Comparison of ENCODE assay signal across 6 cellular contexts in the genomic region with DNA sequence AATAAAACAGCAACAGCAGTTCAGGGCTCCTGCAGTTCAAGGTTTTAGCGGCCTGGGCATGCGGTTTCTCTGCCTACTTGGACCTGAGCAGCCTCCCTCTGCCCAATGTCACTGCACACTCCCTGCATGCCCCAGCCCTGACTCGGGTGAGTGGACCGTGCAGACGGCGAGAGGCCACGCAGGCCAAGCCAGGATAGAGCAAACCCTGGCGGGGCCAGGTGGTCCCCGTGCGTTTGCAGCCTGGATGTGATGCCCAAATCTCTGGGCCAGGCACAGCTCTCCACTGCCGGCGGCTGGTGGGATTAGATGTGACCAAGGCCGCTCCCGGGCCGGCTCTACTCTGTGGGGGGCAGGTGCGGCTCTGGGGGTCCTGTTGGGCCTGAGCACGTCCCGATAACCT.
A peak's percentile ranks its signal among the peaks of the same experiment; 100 is the strongest.
DNase-seq lines count a peak whose midpoint lies in the region; ATAC-seq and TF ChIP-seq lines count a peak whose summit lies in the region.
"Not testable (repeated sequence)": the region's sequence is repeated elsewhere in the genome, so short reads cannot be mapped to it uniquely, and the experiment has no call there.

No MANE protein-coding gene starts in this region.

- H3K4me1 Mint-ChIP-seq in activated naive CD8-positive, alpha-beta T cell treated with anti-CD3 and anti-CD28 coated beads, Interleukin-2, amount 10 ng/mL, durations not matched to agents 7 days and 5 days; natural killer cell treated with Interleukin-12 subunit alpha and Interleukin-12 subunit beta and Interleukin-15 and Interleukin-18, amount 100 ng/mL, for 72 hours (ENCODE audit: low read depth in 2 of 2): not testable (repeated sequence)
- H3K4me1 Mint-ChIP-seq in glutamatergic neuron (ENCODE audit: low read depth, unreplicated experiment): peaks cover 35% of the 10 kb centered on the region

- POLR2A ChIA-PET in activated naive CD8-positive, alpha-beta T cell treated with anti-CD3 and anti-CD28 coated beads, Interleukin-2, amount 10 ng/mL, durations not matched to agents 7 days and 5 days (lab: Charles Lee): not testable (repeated sequence)

- 78% methylated on average over 18 of the region's 18 CpGs for WGBS in right cardiac atrium
- WGBS in psoas muscle, 3 donors: 93 to 98% (median 93%) methylated on average over 13 to 18 of the region's 18 CpGs

- not testable (repeated sequence) for TF ChIP-seq CTCF in glutamatergic neuron (IDR thresholded peaks at IDR 0.05; ENCODE audit: partially characterized antibody, unreplicated experiment); psoas muscle (IDR thresholded peaks at IDR 0.05)

- not testable (repeated sequence) for H3K36me3 ChIP-seq in psoas muscle (ENCODE audit: insufficient read depth in 1 of 2, low read depth in 1 of 2)

- H3K27ac ChIP-seq in right cardiac atrium (ENCODE audit: low read length); psoas muscle: not testable (repeated sequence)

- H3K9me3 ChIP-seq in right cardiac atrium (ENCODE audit: control insufficient read depth, low read length); psoas muscle: not testable (repeated sequence)

- not testable (repeated sequence) for H3K27ac Mint-ChIP-seq in activated naive CD8-positive, alpha-beta T cell treated with anti-CD3 and anti-CD28 coated beads, Interleukin-2, amount 10 ng/mL, durations not matched to agents 7 days and 5 days; glutamatergic neuron (ENCODE audit: unreplicated experiment); natural killer cell treated with Interleukin-12 subunit alpha and Interleukin-12 subunit beta and Interleukin-15 and Interleukin-18, amount 100 ng/mL, for 72 hours

- H3K4me1 ChIP-seq in right cardiac atrium (ENCODE audit: control insufficient read depth, insufficient read depth, low read length); psoas muscle: not testable (repeated sequence)

- not testable (repeated sequence) for H3K36me3 Mint-ChIP-seq in activated naive CD8-positive, alpha-beta T cell treated with anti-CD3 and anti-CD28 coated beads, Interleukin-2, amount 10 ng/mL, durations not matched to agents 7 days and 5 days; glutamatergic neuron (ENCODE audit: unreplicated experiment); natural killer cell treated with Interleukin-12 subunit alpha and Interleukin-12 subunit beta and Interleukin-15 and Interleukin-18, amount 100 ng/mL, for 72 hours

- peak; percentile 11 for DNase-seq in activated CD8-positive, alpha-beta memory T cell treated with anti-CD3 and anti-CD28 coated beads, Interleukin-2, amount 50 U/mL, for 4 hours
- DNase-seq in activated naive CD8-positive, alpha-beta T cell treated with anti-CD3 and anti-CD28 coated beads, Interleukin-2, amount 10 ng/mL, durations not matched to agents 7 days and 5 days: peak; percentile 17
- DNase-seq in glutamatergic neuron: peak; percentile 6
- DNase-seq in right cardiac atrium: peak; percentile 5 to 52 (median 28)
- peak; percentile 55 for DNase-seq in natural killer cell treated with Interleukin-12 subunit alpha and Interleukin-12 subunit beta and Interleukin-15 and Interleukin-18, amount 100 ng/mL, for 72 hours (ENCODE audit: low spot score)
- peak; percentile 11 to 34 for DNase-seq in psoas muscle

- H3K4me3 ChIP-seq in right cardiac atrium (ENCODE audit: low read length); psoas muscle: not testable (repeated sequence)

- intact Hi-C loops in right cardiac atrium (cut with DNase I); psoas muscle (cut with DNase I): not testable (repeated sequence)

- H3K4me3 Mint-ChIP-seq in activated naive CD8-positive, alpha-beta T cell treated with anti-CD3 and anti-CD28 coated beads, Interleukin-2, amount 10 ng/mL, durations not matched to agents 7 days and 5 days; glutamatergic neuron (ENCODE audit: unreplicated experiment); natural killer cell treated with Interleukin-12 subunit alpha and Interleukin-12 subunit beta and Interleukin-15 and Interleukin-18, amount 100 ng/mL, for 72 hours: not testable (repeated sequence)

- H3K27me3 Mint-ChIP-seq in activated naive CD8-positive, alpha-beta T cell treated with anti-CD3 and anti-CD28 coated beads, Interleukin-2, amount 10 ng/mL, durations not matched to agents 7 days and 5 days; glutamatergic neuron (ENCODE audit: unreplicated experiment); natural killer cell treated with Interleukin-12 subunit alpha and Interleukin-12 subunit beta and Interleukin-15 and Interleukin-18, amount 100 ng/mL, for 72 hours: not testable (repeated sequence)

- not testable (repeated sequence) for ATAC-seq in activated naive CD8-positive, alpha-beta T cell treated with anti-CD3 and anti-CD28 coated beads, Interleukin-2, amount 10 ng/mL, durations not matched to agents 7 days and 5 days (ENCODE audit: low read depth); right cardiac atrium; natural killer cell treated with Interleukin-12 subunit alpha and Interleukin-12 subunit beta and Interleukin-15 and Interleukin-18, amount 100 ng/mL, for 72 hours; psoas muscle

- not testable (repeated sequence) for H3K9me3 Mint-ChIP-seq in activated naive CD8-positive, alpha-beta T cell treated with anti-CD3 and anti-CD28 coated beads, Interleukin-2, amount 10 ng/mL, durations not matched to agents 7 days and 5 days; natural killer cell treated with Interleukin-12 subunit alpha and Interleukin-12 subunit beta and Interleukin-15 and Interleukin-18, amount 100 ng/mL, for 72 hours
- peaks cover 11% of the 10 kb centered on the region for H3K9me3 Mint-ChIP-seq in glutamatergic neuron (ENCODE audit: unreplicated experiment)

- not testable (repeated sequence) for H3K27me3 ChIP-seq in right cardiac atrium (ENCODE audit: control insufficient read depth, insufficient read depth); psoas muscle (ENCODE audit: insufficient read depth in 3 of 3, low read length in 2 of 3)
